In the genomic region with DNA sequence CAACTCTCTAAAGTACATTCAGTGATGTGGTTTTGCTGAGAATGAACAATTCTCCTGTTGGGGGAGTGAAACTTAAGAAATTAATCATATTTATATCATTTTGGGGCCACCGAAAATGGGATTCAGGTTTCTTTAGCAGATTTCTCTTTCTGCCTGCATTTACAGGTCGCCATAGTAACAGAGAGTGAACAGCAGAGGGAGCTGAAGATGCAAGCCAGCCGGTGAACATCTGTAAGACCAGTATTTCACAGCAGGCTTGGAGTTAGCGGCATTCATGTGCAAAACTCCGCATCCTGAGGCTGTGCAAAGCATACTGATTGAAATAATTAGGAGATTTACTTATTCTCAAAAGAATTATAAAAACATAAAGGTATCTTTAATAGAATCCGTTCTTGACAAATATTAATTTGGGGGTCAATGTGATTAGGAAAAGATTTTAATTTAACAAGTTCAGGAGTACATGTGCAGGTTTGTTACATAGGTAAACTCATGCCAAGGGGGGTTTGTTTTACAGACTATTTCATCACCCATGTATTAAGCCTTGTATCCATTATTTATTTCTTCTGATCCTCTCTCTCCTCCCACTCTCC, we compare ENCODE assay signal across 8 cellular contexts. TPM values are rescaled to one million over a fixed set of nuclear protein-coding genes. Genes with fewer than 3 reads are reported as not detected.
A peak's percentile ranks its signal among the peaks of the same experiment; 100 is the strongest.
DNase-seq lines count a peak whose midpoint lies in the region; ATAC-seq and TF ChIP-seq lines count a peak whose summit lies in the region.

No MANE protein-coding gene starts in this region.

- peaks cover 14% of the 10 kb centered on the region for H3K27me3 Mint-ChIP-seq in activated T-helper 1 cell treated with anti-CD3 and anti-CD28 coated beads, Interleukin-12 subunit alpha, Interleukin-12 subunit beta, Interleukin-2, Interleukin-4 antibody, amounts not matched to agents 30 ng/mL and 10 ng/mL and 1 ng/mL, durations not matched to agents 14 hours and 24 hours and 36 hours (ENCODE audit: insufficient read depth)
- peaks cover 53% of the 10 kb centered on the region for H3K27me3 Mint-ChIP-seq in osteocyte (ENCODE audit: unreplicated experiment)

- H3K36me3 ChIP-seq in DOHH2 (ENCODE audit: control insufficient read depth, low read length): no peaks in the 10 kb centered on the region
- H3K36me3 ChIP-seq in Peyer's patch: no peaks in the 10 kb centered on the region
- H3K36me3 ChIP-seq in uterus: no peaks in the 10 kb centered on the region

- DNase-seq in HT1080 (ENCODE audit: low read depth) (peak; percentile 46), Peyer's patch (peak in 2 of 3 donors; percentile 49 to 73), foreskin keratinocyte (peak in 1 of 2 donors; percentile 56), osteocyte (ENCODE audit: extremely low spot score, unreplicated experiment) (peak; percentile 84), uterus (peak; percentile 31 to 63)
- DNase-seq in activated T-helper 1 cell treated with anti-CD3 and anti-CD28 coated beads, Interleukin-12 subunit alpha, Interleukin-12 subunit beta, Interleukin-2, Interleukin-4 antibody, amounts not matched to agents 30 ng/mL and 10 ng/mL and 1 ng/mL, durations not matched to agents 14 hours and 24 hours and 36 hours (ENCODE audit: low spot score): peak; percentile 38

- intact Hi-C loops in activated T-helper 1 cell treated with anti-CD3 and anti-CD28 coated beads, Interleukin-12 subunit alpha, Interleukin-12 subunit beta, Interleukin-2, Interleukin-4 antibody, amounts not matched to agents 30 ng/mL and 10 ng/mL and 1 ng/mL, durations not matched to agents 14 hours and 24 hours and 36 hours (cut with micrococcal nuclease): loop anchor here (1.0 to 5.0 kb wide), 5 partner anchors 18 to 149 kb away; a partner anchor contains a TSS
- intact Hi-C loops in uterus (cut with DNase I; ENCODE audit: low total_unique reads): no loop called here

- no peak overlapping the region for H3K4me2 ChIP-seq in DOHH2 (ENCODE audit: low read length)

- ATAC-seq in GM21515 (IDR thresholded peaks at IDR 0.05; ENCODE audit: unreplicated experiment) (peak; percentile 87), foreskin keratinocyte (peak; percentile 96)

- no peak overlapping the region for H3K4me3 Mint-ChIP-seq in activated T-helper 1 cell treated with anti-CD3 and anti-CD28 coated beads, Interleukin-12 subunit alpha, Interleukin-12 subunit beta, Interleukin-2, Interleukin-4 antibody, amounts not matched to agents 30 ng/mL and 10 ng/mL and 1 ng/mL, durations not matched to agents 14 hours and 24 hours and 36 hours
- no peak overlapping the region for H3K4me3 Mint-ChIP-seq in osteocyte (ENCODE audit: unreplicated experiment)

- H3K9me3 ChIP-seq in DOHH2 (ENCODE audit: control insufficient read depth, insufficient read depth, low read length) (no peaks in the 10 kb centered on the region), Peyer's patch (no peaks in the 10 kb centered on the region), uterus (no peaks in the 10 kb centered on the region)

- H3K4me3 ChIP-seq in DOHH2 (ENCODE audit: low read length) (no peak overlapping the region), Peyer's patch (no peak overlapping the region), uterus (no peak overlapping the region)

- peak; percentile 71 for TF ChIP-seq CTCF in DOHH2 (IDR thresholded peaks at IDR 0.05; ENCODE audit: low read depth, low read length, poor library complexity, severe bottlenecking)
- peak; percentile 40 to 81 (median 75) for TF ChIP-seq CTCF in Peyer's patch (IDR thresholded peaks at IDR 0.05)
- TF ChIP-seq CTCF in foreskin keratinocyte (conservative IDR thresholded peaks at IDR 0.05): peak; percentile 82
- TF ChIP-seq CTCF in osteocyte (IDR thresholded peaks at IDR 0.05): peak; percentile 87
- peak; percentile 65 to 78 (median 70) for TF ChIP-seq CTCF in uterus (IDR thresholded peaks at IDR 0.05)

- no peaks in the 10 kb centered on the region for H3K4me1 Mint-ChIP-seq in activated T-helper 1 cell treated with anti-CD3 and anti-CD28 coated beads, Interleukin-12 subunit alpha, Interleukin-12 subunit beta, Interleukin-2, Interleukin-4 antibody, amounts not matched to agents 30 ng/mL and 10 ng/mL and 1 ng/mL, durations not matched to agents 14 hours and 24 hours and 36 hours (ENCODE audit: low read depth)
- peaks cover 2% of the 10 kb centered on the region for H3K4me1 Mint-ChIP-seq in osteocyte (ENCODE audit: unreplicated experiment)

- no peak overlapping the region for H3K27ac Mint-ChIP-seq in activated T-helper 1 cell treated with anti-CD3 and anti-CD28 coated beads, Interleukin-12 subunit alpha, Interleukin-12 subunit beta, Interleukin-2, Interleukin-4 antibody, amounts not matched to agents 30 ng/mL and 10 ng/mL and 1 ng/mL, durations not matched to agents 14 hours and 24 hours and 36 hours
- H3K27ac Mint-ChIP-seq in osteocyte (ENCODE audit: unreplicated experiment): no peak overlapping the region

- H3K4me1 ChIP-seq in DOHH2 (ENCODE audit: control insufficient read depth, low read length) (no peaks in the 10 kb centered on the region), Peyer's patch (no peaks in the 10 kb centered on the region), foreskin keratinocyte (no peaks in the 10 kb centered on the region), uterus (no peaks in the 10 kb centered on the region)

- H3K9me2 ChIP-seq in DOHH2 (replicated peaks; ENCODE audit: control insufficient read depth, low read length): no peaks in the 10 kb centered on the region

- H3F3A ChIP-seq in DOHH2 (ENCODE audit: control insufficient read depth, insufficient read depth): no peaks in the 10 kb centered on the region

- TF ChIP-seq POLR2A in Peyer's patch (IDR thresholded peaks at IDR 0.05): no peak
- no peak for TF ChIP-seq POLR2A in uterus (IDR thresholded peaks at IDR 0.05)

- H3K36me3 Mint-ChIP-seq in activated T-helper 1 cell treated with anti-CD3 and anti-CD28 coated beads, Interleukin-12 subunit alpha, Interleukin-12 subunit beta, Interleukin-2, Interleukin-4 antibody, amounts not matched to agents 30 ng/mL and 10 ng/mL and 1 ng/mL, durations not matched to agents 14 hours and 24 hours and 36 hours (ENCODE audit: low read depth): no peaks in the 10 kb centered on the region
- no peaks in the 10 kb centered on the region for H3K36me3 Mint-ChIP-seq in osteocyte (ENCODE audit: unreplicated experiment)

- H3K79me2 ChIP-seq in DOHH2 (ENCODE audit: control insufficient read depth, low read length): no peaks in the 10 kb centered on the region

- H3K27ac ChIP-seq in DOHH2 (ENCODE audit: low read depth, low read length): no peak overlapping the region
- no peak overlapping the region for H3K27ac ChIP-seq in Peyer's patch
- no peak overlapping the region for H3K27ac ChIP-seq in foreskin keratinocyte
- no peak overlapping the region for H3K27ac ChIP-seq in uterus

- H4K20me1 ChIP-seq in DOHH2 (ENCODE audit: control insufficient read depth, insufficient read depth, low read depth, low read length): no peaks in the 10 kb centered on the region

- H3K27me3 ChIP-seq in DOHH2 (ENCODE audit: control insufficient read depth, low read length) (no peaks in the 10 kb centered on the region), Peyer's patch (no peaks in the 10 kb centered on the region), foreskin keratinocyte (no peaks in the 10 kb centered on the region), uterus (no peaks in the 10 kb centered on the region)

- no peaks in the 10 kb centered on the region for H3K9me3 Mint-ChIP-seq in activated T-helper 1 cell treated with anti-CD3 and anti-CD28 coated beads, Interleukin-12 subunit alpha, Interleukin-12 subunit beta, Interleukin-2, Interleukin-4 antibody, amounts not matched to agents 30 ng/mL and 10 ng/mL and 1 ng/mL, durations not matched to agents 14 hours and 24 hours and 36 hours
- no peaks in the 10 kb centered on the region for H3K9me3 Mint-ChIP-seq in osteocyte (ENCODE audit: unreplicated experiment)

RNA-seq across cellular contexts. Expression of a gene that starts 17.9 kb away (rescaled TPM):
- total RNA-seq in HT1080 (2014; rRNA removed; shearing (Covaris generic)): 13.3 and 26.0 TPM in 2 replicates
- polyA plus RNA-seq in HT1080 (2015; cell fraction: cytosol; rRNA removed): 16.1 and 23.6 TPM in 2 replicates
- polyA plus RNA-seq in HT1080 (2015; cell fraction: nucleus; rRNA removed): 47.5 and 51.4 TPM in 2 replicates
- 10 to 100 TPM in 2 of 4 donors, 1 to 10 TPM in 2; 6.9 to 21.5 (median 11.4) TPM for total RNA-seq in Peyer's patch
- total RNA-seq in activated T-helper 1 cell treated with anti-CD3 and anti-CD28 coated beads, Interleukin-12 subunit alpha, Interleukin-12 subunit beta, Interleukin-2, Interleukin-4 antibody, amounts not matched to agents 30 ng/mL and 10 ng/mL and 1 ng/mL, durations not matched to agents 14 hours and 24 hours and 36 hours: 14.7 and 15.3 TPM in 2 replicates
- total RNA-seq in foreskin keratinocyte: 9.2 and 11.3 TPM in 2 replicates
- polyA plus RNA-seq in foreskin keratinocyte: 4.6 and 6.2 TPM in 2 replicates
- 15.5 and 15.8 TPM in 2 replicates for total RNA-seq in osteocyte
- total RNA-seq in uterus: 10 to 100 TPM; 19.0 to 72.4 (median 33.4) TPM
